In the genomic region with DNA sequence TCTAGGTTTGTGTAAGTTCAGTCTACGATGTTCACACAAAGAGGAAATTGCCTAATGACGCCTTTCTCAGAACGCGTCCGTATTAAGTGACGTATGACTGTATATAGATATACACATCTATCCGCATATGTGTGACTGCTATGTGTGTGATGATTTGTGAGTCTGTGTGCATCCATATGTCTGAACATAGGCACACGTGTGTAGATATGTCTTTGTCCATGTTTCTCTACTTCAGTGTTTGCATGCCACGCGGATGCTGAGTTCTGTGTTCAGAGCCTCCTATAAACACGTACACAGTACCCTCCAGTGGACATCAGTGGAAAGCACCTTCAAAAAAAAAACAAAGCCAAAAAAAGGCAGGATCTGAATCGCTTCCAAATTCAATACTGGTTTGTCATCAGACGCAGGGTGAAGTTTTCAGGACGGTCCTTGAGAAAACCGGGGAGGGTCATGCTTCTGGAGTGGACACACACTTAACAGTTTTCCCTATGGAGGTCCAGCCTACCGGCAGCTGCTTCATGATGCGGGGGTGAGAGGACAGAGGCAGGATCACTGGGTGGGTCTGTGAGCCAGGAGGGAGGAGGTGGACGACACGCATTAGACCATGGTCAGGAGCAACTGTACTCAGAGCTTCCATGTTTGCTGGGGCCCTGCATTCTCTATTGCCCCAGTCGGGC, we compare ENCODE assay signal across 8 cellular contexts. TPM values are rescaled to one million over a fixed set of nuclear protein-coding genes. Genes with fewer than 3 reads are reported as not detected.
A peak's percentile ranks its signal among the peaks of the same experiment; 100 is the strongest.
DNase-seq lines count a peak whose midpoint lies in the region; ATAC-seq and TF ChIP-seq lines count a peak whose summit lies in the region.

No MANE protein-coding gene starts in this region.

- no peaks in the 10 kb centered on the region for H3K36me3 ChIP-seq in SJSA1
- no peaks in the 10 kb centered on the region for H3K36me3 ChIP-seq in right lobe of liver

- DNase-seq in DMS53 treated with DMSO at 0.1 percent for 48 hours (lab: John Stamatoyannopoulos, UW; ENCODE audit: unreplicated experiment), result peak; percentile 44
- DNase-seq in NB4 (ENCODE audit: low read depth), result peak; percentile 63
- peak; percentile 34 to 47 for DNase-seq in SJSA1 (ENCODE audit: low read depth in 1 of 2, low spot score in 2 of 2)
- DNase-seq in coronary artery (ENCODE audit: low spot score), result no peak
- DNase-seq in right lobe of liver, result peak in 2 of 3 donors; percentile 47 to 50
- no peak for DNase-seq in type B pancreatic cell (ENCODE audit: extremely low spot score, unreplicated experiment)

- H3K4me3 ChIP-seq in NB4 (ENCODE audit: low read depth, low read length), result peak overlapping the region; percentile 59
- no peak overlapping the region for H3K4me3 ChIP-seq in SJSA1
- H3K4me3 ChIP-seq in coronary artery, result peak overlapping the region; percentile 32
- H3K4me3 ChIP-seq in right lobe of liver, result no peak overlapping the region

- no peaks in the 10 kb centered on the region for H3K36me3 Mint-ChIP-seq in type B pancreatic cell

- peak overlapping the region; percentile 33 for H3K27ac Mint-ChIP-seq in type B pancreatic cell

- peaks cover 12% of the 10 kb centered on the region for H3K27me3 Mint-ChIP-seq in type B pancreatic cell

- ATAC-seq in GM21390 (IDR thresholded peaks at IDR 0.05; ENCODE audit: unreplicated experiment) (peak; percentile 53), right lobe of liver (peak; percentile 89 to 95 (median 92)), HG03196 (IDR thresholded peaks at IDR 0.05; ENCODE audit: unreplicated experiment) (no peak)

- WGBS in right lobe of liver (ENCODE audit: insufficient coverage, low coverage, low lambda C conversion rate, missing lambda C conversion rate), result 15% methylated on average over 13 of the region's 20 CpGs

- intact Hi-C loops in right lobe of liver (cut with DNase I), result loop anchor here in 1 of 2 donors (5.0 kb wide), 1 partner anchor 44 kb away; no protein-coding TSS in a partner anchor

- H3K4me1 ChIP-seq in SJSA1 (replicated peaks), result no peaks in the 10 kb centered on the region
- H3K4me1 ChIP-seq in right lobe of liver, result peaks cover 0 to 4% (median 0%) of the 10 kb centered on the region in 4 donors

- no peaks in the 10 kb centered on the region for H3K9me3 Mint-ChIP-seq in type B pancreatic cell

- H3K9me3 ChIP-seq in SJSA1 (replicated peaks) (no peaks in the 10 kb centered on the region), right lobe of liver (no peaks in the 10 kb centered on the region)

- TF ChIP-seq CTCF in NB4 (IDR thresholded peaks at IDR 0.05; ENCODE audit: low read depth, low read length) (peak; percentile 35), coronary artery (IDR thresholded peaks at IDR 0.05) (no peak), right lobe of liver (IDR thresholded peaks at IDR 0.05) (peak; percentile 60 to 71 (median 66)), type B pancreatic cell (conservative IDR thresholded peaks at IDR 0.05) (peak; percentile 83)

- no peak overlapping the region for H3K4me3 Mint-ChIP-seq in type B pancreatic cell

- no peak for TF ChIP-seq POLR2A in NB4 (IDR thresholded peaks at IDR 0.05; ENCODE audit: extremely low read depth, insufficient read length)
- no peak for TF ChIP-seq POLR2A in right lobe of liver (IDR thresholded peaks at IDR 0.05)

- H3K4me1 Mint-ChIP-seq in type B pancreatic cell (ENCODE audit: unreplicated experiment), result peaks cover 27% of the 10 kb centered on the region

- H3K27ac ChIP-seq in SJSA1, result no peak overlapping the region
- H3K27ac ChIP-seq in coronary artery, result peak overlapping the region in 1 of 2 donors; percentile 14
- H3K27ac ChIP-seq in right lobe of liver, result no peak overlapping the region

- H3K27me3 ChIP-seq in SJSA1 (replicated peaks) (no peaks in the 10 kb centered on the region), right lobe of liver (no peaks in the 10 kb centered on the region)

RNA-seq across cellular contexts. Expression of a gene that starts 29.5 kb away (rescaled TPM):
- 10.3 and 10.4 TPM in 2 replicates for total RNA-seq in SJSA1 (2014; rRNA removed; shearing (Covaris generic))
- 100 to 1,000 TPM in 2 of 6 experiments, 10 to 100 TPM in 4; 61.6 to 179 (median 81.8) TPM for total RNA-seq in right lobe of liver
- total RNA-seq in type B pancreatic cell (ENCODE audit: low replicate concordance), result 13.3 and 29.1 TPM in 2 replicates

Comparison
In these comparisons a context has a peak if more than half of its experiments do, and no peak if none do; other contexts are left out.
1. DNase-seq: peak in DMS53 treated with DMSO at 0.1 percent for 48 hours (single experiment), NB4 (single experiment), SJSA1 (2 of 2) and right lobe of liver (2 of 3); none in coronary artery (single experiment) and type B pancreatic cell (single experiment).
2. H3K4me3 ChIP-seq: peak in NB4 (single experiment) and coronary artery (single experiment); none in SJSA1 (single experiment) and right lobe of liver (0 of 3).